ENCODE assay signal across 9 cellular contexts in the genomic region with DNA sequence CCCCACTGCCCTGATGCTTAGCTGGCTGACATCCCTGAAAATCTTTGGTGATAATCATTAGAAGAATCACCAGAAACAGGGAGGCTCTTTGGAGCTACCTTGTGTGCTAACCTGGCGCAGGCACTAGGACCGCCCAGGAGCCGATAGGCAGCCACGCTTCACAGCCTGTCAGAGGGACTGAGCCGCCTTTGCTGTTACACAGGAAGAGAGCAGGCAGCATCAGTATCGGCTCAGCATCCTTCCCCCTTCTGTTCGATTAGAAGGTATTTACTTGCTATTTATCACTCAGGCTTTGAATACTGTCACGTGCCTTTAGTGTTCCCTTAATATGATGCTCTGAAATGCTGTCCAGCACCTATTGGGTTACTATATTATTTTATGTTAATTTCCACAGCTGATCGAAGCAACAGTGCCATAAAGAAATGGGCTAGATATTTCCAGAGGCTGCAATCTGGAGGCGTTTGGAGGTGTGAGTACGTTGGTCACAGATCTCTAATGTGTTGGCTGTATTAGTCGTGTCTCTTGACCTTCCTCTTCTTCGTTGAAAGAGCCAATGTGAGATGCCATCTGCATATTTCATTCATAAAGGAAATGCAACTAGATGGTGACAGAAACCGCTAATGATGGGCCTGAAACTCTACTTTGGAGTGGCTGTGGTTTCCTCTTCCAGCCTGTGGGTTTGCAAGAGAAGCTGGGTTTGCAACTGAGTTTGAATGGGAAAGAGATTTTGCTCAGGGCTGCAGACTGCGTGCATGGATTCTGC.
DNase-seq lines count a peak whose midpoint lies in the region; ATAC-seq and TF ChIP-seq lines count a peak whose summit lies in the region.
"Had no signal": no experiment of that assay in that cellular context is flagged by ENCODE, and none has a peak within 500 bp of the region (broad histone marks: within the 10 kb centered on the region; RNA-seq: fewer than 3 reads in every experiment).

No MANE protein-coding gene starts in this region.

- H3K4me1 ChIP-seq in BLaER1 treated with 17β-estradiol and CSF1 and Interleukin-3, amounts not matched to agents 10 nM and 100 nM: peaks cover 14 to 43% (median 22%) of the 10 kb centered on the region in 10 experiments
- H3K4me1 ChIP-seq in parathyroid adenoma: no peaks in the 10 kb centered on the region
- H3K4me1 ChIP-seq: thyroid gland had no signal

- H3K4me2 ChIP-seq in BLaER1 treated with 17β-estradiol and CSF1 and Interleukin-3, amounts not matched to agents 10 nM and 100 nM: peak overlapping the region; percentile 54 to 89 (median 83)
- H3K4me2 ChIP-seq in parathyroid adenoma (ENCODE audit: low read length): no peak overlapping the region

- ATAC-seq in GM19324 (IDR thresholded peaks at IDR 0.05; ENCODE audit: low FRiP score, unreplicated experiment) (peak; percentile 64), HG03280 (IDR thresholded peaks at IDR 0.05; ENCODE audit: unreplicated experiment) (peak; percentile 76), HG02840 (IDR thresholded peaks at IDR 0.05; ENCODE audit: low FRiP score, unreplicated experiment) (no peak)

- peaks cover 0 to 4% (median 0%) of the 10 kb centered on the region in 11 experiments; a peak in 1 of 22 replicates for H4K20me1 ChIP-seq in BLaER1 treated with 17β-estradiol and CSF1 and Interleukin-3, amounts not matched to agents 10 nM and 100 nM

- no peaks in the 10 kb centered on the region for H3K79me2 ChIP-seq in parathyroid adenoma

- peak overlapping the region; percentile 12 for H2AFZ ChIP-seq in parathyroid adenoma

- peak overlapping the region in 7 of 11 experiments; percentile 5 to 67 (median 47); a peak in 11 of 22 replicates for H3K27ac ChIP-seq in BLaER1 treated with 17β-estradiol and CSF1 and Interleukin-3, amounts not matched to agents 10 nM and 100 nM
- H3K27ac ChIP-seq in parathyroid adenoma: no peak overlapping the region
- H3K27ac ChIP-seq: thyroid gland had no signal

- TF ChIP-seq CTCF in choroid plexus epithelial cell (conservative IDR thresholded peaks at IDR 0.05; ENCODE audit: low read depth, low read length) (no peak), parathyroid adenoma (IDR thresholded peaks at IDR 0.05) (no peak)

- no peaks in the 10 kb centered on the region for H3K36me3 ChIP-seq in BLaER1 treated with 17β-estradiol and CSF1 and Interleukin-3, amounts not matched to agents 10 nM and 100 nM
- no peaks in the 10 kb centered on the region for H3K36me3 ChIP-seq in parathyroid adenoma (ENCODE audit: control insufficient read depth, insufficient read depth, low read length)
- H3K36me3 ChIP-seq: thyroid gland had no signal

- H3K27me3 ChIP-seq in BLaER1 treated with 17β-estradiol and CSF1 and Interleukin-3, amounts not matched to agents 10 nM and 100 nM: peaks cover 0 to 92% (median 0%) of the 10 kb centered on the region in 11 experiments; a peak in 7 of 22 replicates
- no peaks in the 10 kb centered on the region for H3K27me3 ChIP-seq in parathyroid adenoma (ENCODE audit: control insufficient read depth, insufficient read depth, low read length)
- H3K27me3 ChIP-seq: thyroid gland had no signal

- peak overlapping the region in 8 of 10 experiments; percentile 5 to 57 (median 44); a peak in 9 of 20 replicates for H3K4me3 ChIP-seq in BLaER1 treated with 17β-estradiol and CSF1 and Interleukin-3, amounts not matched to agents 10 nM and 100 nM
- H3K4me3 ChIP-seq in choroid plexus epithelial cell (ENCODE audit: low read depth, low read length) (peak overlapping the region; percentile 59), parathyroid adenoma (ENCODE audit: low read depth, low read length) (no peak overlapping the region)
- H3K4me3 ChIP-seq: thyroid gland had no signal

- DNase-seq in T-helper 22 cell (ENCODE audit: low read depth) (peak; percentile 12), choroid plexus epithelial cell (ENCODE audit: low read depth) (peak; percentile 52), NCI-H2196 treated with DMSO at 0.1 percent for 48 hours (lab: John Stamatoyannopoulos, UW; ENCODE audit: unreplicated experiment) (no peak)

- H3K9me3 ChIP-seq in BLaER1 treated with 17β-estradiol and CSF1 and Interleukin-3, amounts not matched to agents 10 nM and 100 nM (replicated peaks in 1 of 11): peaks cover 0 to 7% (median 0%) of the 10 kb centered on the region in 11 experiments; a peak in 3 of 22 replicates
- H3K9me3 ChIP-seq in parathyroid adenoma (ENCODE audit: control insufficient read depth, low read length): no peaks in the 10 kb centered on the region
- H3K9me3 ChIP-seq: thyroid gland had no signal

- peak overlapping the region in 5 of 11 experiments; percentile 5 to 57 (median 26); a peak in 7 of 22 replicates for H3K9ac ChIP-seq in BLaER1 treated with 17β-estradiol and CSF1 and Interleukin-3, amounts not matched to agents 10 nM and 100 nM
- no peak overlapping the region for H3K9ac ChIP-seq in parathyroid adenoma
